8 cellular contexts compared by ENCODE assay signal in the genomic region with DNA sequence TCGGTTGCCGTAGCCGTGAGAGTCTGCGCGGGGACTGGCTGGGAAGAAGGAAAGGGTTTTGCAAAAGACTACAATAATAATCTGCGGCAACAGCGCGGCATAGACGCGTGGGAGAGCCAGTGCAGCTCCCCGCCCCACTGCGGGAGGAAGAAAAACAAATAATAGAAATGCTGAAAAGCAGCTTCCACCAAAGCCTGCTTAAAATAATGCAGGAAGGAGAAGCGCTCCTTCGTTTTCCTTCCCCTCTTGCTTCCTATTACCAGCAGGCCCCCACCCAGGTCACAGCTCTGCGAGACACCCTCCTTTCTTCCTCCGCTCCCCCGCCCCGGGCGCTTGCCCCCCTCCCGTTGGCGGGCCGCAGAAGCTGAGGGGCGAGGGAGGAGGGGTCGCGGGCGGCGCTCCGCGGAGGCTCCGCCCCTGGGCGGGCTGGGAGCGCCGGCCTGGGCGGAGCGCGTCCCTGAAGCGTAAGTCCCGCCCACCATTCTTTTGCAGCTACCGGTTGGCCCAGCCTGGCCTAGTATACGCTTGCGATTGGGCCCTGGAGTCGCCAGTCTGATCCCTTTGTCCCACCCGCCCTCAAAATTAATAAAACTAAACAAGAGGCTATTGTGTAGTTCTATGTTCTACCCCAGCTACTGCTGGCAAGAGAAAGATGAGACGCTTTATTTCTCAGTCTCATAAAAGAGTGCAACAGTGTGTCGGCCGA. TPM values are rescaled to one million over a fixed set of nuclear protein-coding genes. Genes with fewer than 3 reads are reported as not detected.
DNase-seq lines count a peak whose midpoint lies in the region; ATAC-seq and TF ChIP-seq lines count a peak whose summit lies in the region.

No MANE protein-coding gene starts in this region.

- TF ChIP-seq CTCF in astrocyte of the spinal cord (IDR thresholded peaks at IDR 0.05; ENCODE audit: low read depth, low read length) (no peak), sigmoid colon (IDR thresholded peaks at IDR 0.05) (no peak)

- intact Hi-C loops in sigmoid colon (cut with DNase I) = no loop called here

- peaks cover 2% of the 10 kb centered on the region; the same call in 1 of the 2 replicates for H3K27me3 ChIP-seq in iPS DF 6.9 (ENCODE audit: control insufficient read depth, insufficient read depth, low read length)
- no peaks in the 10 kb centered on the region for H3K27me3 ChIP-seq in sigmoid colon

- H3K27ac ChIP-seq in iPS DF 6.9 (ENCODE audit: low read length) = no peak overlapping the region
- peak overlapping the region; percentile 80 to 89 (median 83) for H3K27ac ChIP-seq in sigmoid colon

- H3K4me1 ChIP-seq in iPS DF 6.9 (ENCODE audit: control insufficient read depth, insufficient read depth, low read length) = no peaks in the 10 kb centered on the region
- H3K4me1 ChIP-seq in sigmoid colon = peaks cover 0 to 9% (median 4%) of the 10 kb centered on the region in 4 donors

- peak; percentile 89 for DNase-seq in NCI-H146 (lab: John Stamatoyannopoulos, UW)
- peak; percentile 50 for DNase-seq in T1000 (lab: John Stamatoyannopoulos, UW)
- peak; percentile 88 for DNase-seq in astrocyte of the spinal cord (ENCODE audit: low read depth, low spot score)
- DNase-seq in iPS DF 6.9 (ENCODE audit: low read depth, low spot score) = no peak
- peak; percentile 93 for DNase-seq in sigmoid colon
- DNase-seq in GOT3 (lab: John Stamatoyannopoulos, UW) = no peak

- WGBS in iPS DF 6.9 (ENCODE audit: insufficient coverage, insufficient read length) = no CpG with 5 or more reads among the region's 46 CpGs
- 0 to 1% methylated on average over 46 of the region's 46 CpGs for WGBS in sigmoid colon, 2 donors

- in situ Hi-C loops in astrocyte of the spinal cord (cut with HindIII; ENCODE audit: low sequenced_read_pairs) = no loop called here

- no peak for TF ChIP-seq POLR2A in sigmoid colon (IDR thresholded peaks at IDR 0.05)

- no peak for TF ChIP-seq EP300 in sigmoid colon (IDR thresholded peaks at IDR 0.05)

- peak overlapping the region; percentile 65 for H3K4me3 ChIP-seq in astrocyte of the spinal cord (ENCODE audit: low read depth, low read length)
- peak overlapping the region; percentile 66; the same call in 1 of the 2 replicates for H3K4me3 ChIP-seq in iPS DF 6.9 (ENCODE audit: low read length)
- H3K4me3 ChIP-seq in sigmoid colon = peak overlapping the region; percentile 52 to 64 (median 62)

- no peaks in the 10 kb centered on the region for H3K9me3 ChIP-seq in iPS DF 6.9 (ENCODE audit: control insufficient read depth, insufficient read depth, low read length)
- H3K9me3 ChIP-seq in sigmoid colon = no peaks in the 10 kb centered on the region

- no peaks in the 10 kb centered on the region for H3K36me3 ChIP-seq in iPS DF 6.9 (ENCODE audit: control insufficient read depth, insufficient read depth, low read length)
- H3K36me3 ChIP-seq in sigmoid colon = no peaks in the 10 kb centered on the region

- ATAC-seq in GM18498 (IDR thresholded peaks at IDR 0.05; ENCODE audit: unreplicated experiment) (peak; percentile 94), HG02870 (IDR thresholded peaks at IDR 0.05; ENCODE audit: unreplicated experiment) (peak; percentile 93)

RNA-seq across cellular contexts. Expression of gene AMOT, which starts 0.6 kb away (rescaled TPM):
- total RNA-seq in sigmoid colon = 10 to 100 TPM; 14.1 to 31.9 (median 18.4) TPM
- 1 to 10 TPM; 2.1 to 7.5 (median 3.0) TPM for polyA plus RNA-seq in sigmoid colon

Comparison
In these comparisons a context has a peak if more than half of its experiments do, and no peak if none do; other contexts are left out.
1. DNase-seq: peak in NCI-H146 (single experiment), T1000 (single experiment), astrocyte of the spinal cord (single experiment) and sigmoid colon (single experiment); none in iPS DF 6.9 (single experiment) and GOT3 (single experiment).
2. Peak in every context shown above with its lines, with median percentiles within 50 percentile points of each other: H3K4me3 ChIP-seq.